In the genomic region with DNA sequence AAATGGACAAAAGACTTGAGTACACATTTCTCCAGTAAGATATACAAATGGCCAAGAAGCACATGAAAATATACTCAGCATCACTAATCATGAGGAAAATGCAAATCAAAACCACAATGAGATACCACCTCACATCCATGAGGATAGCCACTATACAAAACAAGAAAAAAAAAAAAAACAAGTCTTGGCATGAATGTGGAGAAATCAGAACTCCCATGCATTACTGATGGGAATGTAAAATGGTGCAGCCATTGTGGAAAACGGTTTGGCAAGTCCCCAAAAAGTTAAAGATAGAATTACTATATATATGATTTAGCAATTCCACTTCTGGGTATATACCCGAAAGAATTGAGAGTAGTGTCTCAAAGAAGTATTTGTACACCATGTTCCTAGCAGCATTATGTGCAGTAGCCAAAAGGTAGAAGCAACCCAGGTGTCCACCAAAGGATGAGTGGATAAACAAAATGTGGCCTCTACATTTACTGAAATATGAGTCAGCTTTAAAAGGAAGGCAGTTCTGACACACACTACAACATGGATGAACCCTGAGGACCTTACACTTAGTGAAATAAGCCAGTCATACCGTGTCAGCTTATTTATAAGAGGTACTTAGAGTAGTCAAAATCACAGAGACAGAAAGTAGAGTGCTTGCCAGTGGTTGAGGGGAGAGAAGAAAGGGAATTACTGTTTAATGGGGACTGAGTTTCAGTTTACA, we compare ENCODE assay signal across 13 cellular contexts.
DNase-seq lines count a peak whose midpoint lies in the region; ATAC-seq, FAIRE-seq and TF ChIP-seq lines count a peak whose summit lies in the region.
"Had no signal": no experiment of that assay in that cellular context is flagged by ENCODE, and none has a peak within 500 bp of the region (broad histone marks: within the 10 kb centered on the region; RNA-seq: fewer than 3 reads in every experiment).

No MANE protein-coding gene starts in this region.

- no peaks in the 10 kb centered on the region for H3K9me3 Mint-ChIP-seq in MCF 10A (ENCODE audit: unreplicated experiment)

- no peak overlapping the region for H3K27ac ChIP-seq in breast epithelium
- H3K27ac ChIP-seq in RWPE2 (ENCODE audit: poor library complexity, severe bottlenecking): peak overlapping the region; percentile 53

- TF ChIP-seq CTCF in MCF 10A (IDR thresholded peaks at IDR 0.05; ENCODE audit: unreplicated experiment) (no peak), breast epithelium (IDR thresholded peaks at IDR 0.05) (no peak), RWPE2 (IDR thresholded peaks at IDR 0.05; ENCODE audit: poor library complexity, severe bottlenecking) (no peak), fibroblast of pulmonary artery (IDR thresholded peaks at IDR 0.05; ENCODE audit: low read length, missing control alignments) (no peak)

- peak; percentile 71; the same call in 2 of the 3 replicates for ATAC-seq in RWPE2 (ENCODE audit: low read depth)

- peaks cover 23% of the 10 kb centered on the region for H3K4me1 Mint-ChIP-seq in MCF 10A (ENCODE audit: insufficient read depth, unreplicated experiment)

- TF ChIP-seq POLR2A in breast epithelium (IDR thresholded peaks at IDR 0.05): no peak

- H3K27me3 ChIP-seq in breast epithelium (no peaks in the 10 kb centered on the region), RWPE2 (ENCODE audit: insufficient read depth, poor library complexity, severe bottlenecking) (no peaks in the 10 kb centered on the region)

- peak; percentile 30 for DNase-seq in MCF 10A (ENCODE audit: unreplicated experiment)
- DNase-seq in breast epithelium (ENCODE audit: low spot score in 2 of 2): no peak
- no peak for DNase-seq in RWPE2 (ENCODE audit: low spot score)
- peak; percentile 19 for DNase-seq in fibroblast of pulmonary artery (ENCODE audit: low read depth)
- peak; percentile 13 for DNase-seq in stromal cell of bone marrow (ENCODE audit: low read depth)
- DNase-seq in frontal cortex (ENCODE audit: low spot score in 2 of 2): no peak
- no peak for DNase-seq in activated CD4-positive, alpha-beta T cell treated with anti-CD3 and anti-CD28 coated beads, Interleukin-2, amount 50 U/mL, for 1 hour
- no peak for DNase-seq in NCI-H1092 treated with DMSO at 0.1 percent for 48 hours (lab: John Stamatoyannopoulos, UW)
- DNase-seq: activated CD4-positive, CD25-positive, alpha-beta regulatory T cell treated with anti-CD3 and anti-CD28 coated beads, Interleukin-2, amount 50 U/mL, for 72 hours; naive B cell; NCI-H2171; SHP77 treated with DMSO at 0.1 percent for 48 hours had no signal

- no TSS peak for BruUV-seq in MCF 10A (replicated peaks; lab: Mats Ljungman, UMichigan)

- no peak for FAIRE-seq in frontal cortex (lab: Jason Lieb, UNC)
- FAIRE-seq: urothelium cell line had no signal

- H3K4me1 ChIP-seq in breast epithelium: no peaks in the 10 kb centered on the region
- peaks cover 31% of the 10 kb centered on the region for H3K4me1 ChIP-seq in RWPE2 (ENCODE audit: insufficient read depth, poor library complexity, severe bottlenecking)

- peaks cover 19% of the 10 kb centered on the region for H3K36me3 Mint-ChIP-seq in MCF 10A (ENCODE audit: insufficient read depth, unreplicated experiment)

- H3K36me3 ChIP-seq in breast epithelium: no peaks in the 10 kb centered on the region
- peaks cover 8% of the 10 kb centered on the region; the same call in 1 of the 2 replicates for H3K36me3 ChIP-seq in RWPE2 (ENCODE audit: low read depth)

- H3K27me3 Mint-ChIP-seq in MCF 10A (ENCODE audit: insufficient read depth, unreplicated experiment): no peaks in the 10 kb centered on the region
- H3K27me3 Mint-ChIP-seq: naive B cell had no signal

- H3K27ac Mint-ChIP-seq in MCF 10A (ENCODE audit: low read depth, unreplicated experiment): peak overlapping the region; percentile 2
- H3K27ac Mint-ChIP-seq: naive B cell had no signal

- no peaks in the 10 kb centered on the region for H3K9me3 ChIP-seq in breast epithelium
- H3K9me3 ChIP-seq in RWPE2 (ENCODE audit: severe bottlenecking): no peaks in the 10 kb centered on the region

- intact Hi-C loops in MCF 10A (cut with micrococcal nuclease) (loop anchor here (1.0 to 5.0 kb wide), 2 partner anchors 98 to 183 kb away; no protein-coding TSS in a partner anchor), breast epithelium (cut with DNase I; ENCODE audit: low total_unique reads) (loop anchor here (5.0 kb wide), 1 partner anchor 873 kb away; no protein-coding TSS in a partner anchor)

- POLR2A ChIA-PET in MCF 10A (lab: Yijun Ruan, JAX): no interaction called here

- no peak overlapping the region for H3K4me3 ChIP-seq in breast epithelium
- no peak overlapping the region for H3K4me3 ChIP-seq in RWPE2 (ENCODE audit: severe bottlenecking)
- no peak overlapping the region for H3K4me3 ChIP-seq in fibroblast of pulmonary artery (replicated peaks; ENCODE audit: low read depth, low read length)

- H3K4me3 Mint-ChIP-seq in MCF 10A (ENCODE audit: unreplicated experiment): no peak overlapping the region
- H3K4me3 Mint-ChIP-seq: naive B cell had no signal

- CTCF ChIA-PET in MCF 10A (lab: Yijun Ruan, JAX): interaction anchor here (1.6 kb wide), 1 partner anchor 98 kb away, joined by 5 read pairs; no protein-coding TSS in a partner anchor

Comparison
In these comparisons a context has a peak if more than half of its experiments do, and no peak if none do; other contexts are left out.
1. DNase-seq: peak in MCF 10A (single experiment), fibroblast of pulmonary artery (single experiment) and stromal cell of bone marrow (single experiment); none in breast epithelium (0 of 2), RWPE2 (single experiment), frontal cortex (0 of 2), activated CD4-positive, alpha-beta T cell treated with anti-CD3 and anti-CD28 coated beads, Interleukin-2, amount 50 U/mL, for 1 hour (single experiment) and NCI-H1092 treated with DMSO at 0.1 percent for 48 hours (single experiment).